ENCODE assay signal across 8 cellular contexts in genomic region chr5:138331449-138332368, GRCh38. TPM values are rescaled to one million over a fixed set of nuclear protein-coding genes. Genes with fewer than 3 reads are reported as not detected.
DNase-seq lines count a peak whose midpoint lies in the region; ATAC-seq and TF ChIP-seq lines count a peak whose summit lies in the region.

Gene CDC25C, minus strand, starts transcription at chr5:138331804. Its CDS starts 624 bp downstream, at chr5:138331180.

- H3K36me3 ChIP-seq in adrenal gland (replicated peaks in 1 of 2) (no peaks in the 10 kb centered on the region), heart left ventricle (no peaks in the 10 kb centered on the region), upper lobe of left lung (no peaks in the 10 kb centered on the region)

- intact Hi-C loops in adrenal gland (cut with DNase I), result no loop called here
- intact Hi-C loops in heart left ventricle (cut with DNase I), result loop anchor here in 2 of 10 donors (5.0 to 10.0 kb wide), 2 partner anchors 119 to 213 kb away; partner anchors contain the start of genes CDC23 (in 1 of the 2) and ETF1 (in 1 of the 2)

- H3K4me1 ChIP-seq in adrenal gland (replicated peaks in 1 of 2) (peaks cover 0 to 13% of the 10 kb centered on the region in 2 donors), heart left ventricle (peaks cover 0 to 16% (median 10%) of the 10 kb centered on the region in 12 donors), upper lobe of left lung (peaks cover 5 to 23% (median 13%) of the 10 kb centered on the region in 4 donors)

- TF ChIP-seq POLR2A in adrenal gland (IDR thresholded peaks at IDR 0.05), result peak in 1 of 2 donors; percentile 4
- peak in 1 of 2 donors; percentile 17 for TF ChIP-seq POLR2A in heart left ventricle (IDR thresholded peaks at IDR 0.05)
- TF ChIP-seq POLR2A in upper lobe of left lung (IDR thresholded peaks at IDR 0.05), result peak in 1 of 4 donors; percentile 10

- ATAC-seq in HG02852 (IDR thresholded peaks at IDR 0.05; ENCODE audit: unreplicated experiment) (peak; percentile 100), heart left ventricle (peak; percentile 100), upper lobe of left lung (ENCODE audit: low FRiP score in 2 of 2) (peak; percentile 100)

- in situ Hi-C loops in GM13976 (cut with MboI; ENCODE audit: low sequenced_read_pairs, unreplicated experiment), result no loop called here

- H3K27ac ChIP-seq in adrenal gland (no peak within 1 kb of the TSS), heart left ventricle (peak within 1 kb of the TSS in 1 of 12 donors; percentile 26), upper lobe of left lung (peak within 1 kb of the TSS in 1 of 4 donors; percentile 52)

- H3K9me3 ChIP-seq in adrenal gland (replicated peaks in 1 of 3) (no peaks in the 10 kb centered on the region), heart left ventricle (no peaks in the 10 kb centered on the region), upper lobe of left lung (no peaks in the 10 kb centered on the region)

- peak within 1 kb of the TSS in 2 of 4 donors; percentile 18 to 50 for H3K4me3 ChIP-seq in adrenal gland
- peak within 1 kb of the TSS; percentile 2 to 63 (median 48) for H3K4me3 ChIP-seq in heart left ventricle
- peak within 1 kb of the TSS; percentile 14 to 60 (median 50) for H3K4me3 ChIP-seq in upper lobe of left lung

- WGBS in adrenal gland, 4 donors, result 0 to 1% (median 0%) methylated on average over 39 to 55 of the region's 55 CpGs
- WGBS in heart left ventricle, 4 donors, result 0 to 1% (median 1%) methylated on average over 40 to 55 of the region's 55 CpGs
- 1% methylated on average over 41 to 54 of the region's 55 CpGs for WGBS in upper lobe of left lung, 2 donors

- no peak for TF ChIP-seq CTCF in GM13976 (IDR thresholded peaks at IDR 0.05; ENCODE audit: borderline replicate concordance, control extremely low read depth, extremely low read depth, insufficient read depth, missing control alignments)
- TF ChIP-seq CTCF in adrenal gland (IDR thresholded peaks at IDR 0.05), result no peak
- TF ChIP-seq CTCF in heart left ventricle (IDR thresholded peaks at IDR 0.05), result peak in 1 of 12 donors; percentile 6
- no peak for TF ChIP-seq CTCF in upper lobe of left lung (IDR thresholded peaks at IDR 0.05)

- TF ChIP-seq EP300 in upper lobe of left lung (IDR thresholded peaks at IDR 0.05), result no peak

- peak; percentile 97 for DNase-seq in GM13976 (ENCODE audit: low spot score)
- peak; percentile 95 for DNase-seq in NCI-H1436 treated with DMSO at 0.1 percent for 48 hours (lab: John Stamatoyannopoulos, UW)
- DNase-seq in T follicular helper cell (ENCODE audit: low read depth), result peak; percentile 96
- DNase-seq in adrenal gland, result peak; percentile 97 to 100 (median 99)
- peak; percentile 97 to 99 (median 98) for DNase-seq in heart left ventricle
- DNase-seq in pons (ENCODE audit: low spot score), result peak; percentile 99
- DNase-seq in upper lobe of left lung, result peak; percentile 98 to 99

- no peaks in the 10 kb centered on the region for H3K27me3 ChIP-seq in adrenal gland
- no peaks in the 10 kb centered on the region for H3K27me3 ChIP-seq in heart left ventricle
- no peaks in the 10 kb centered on the region for H3K27me3 ChIP-seq in upper lobe of left lung

RNA-seq across cellular contexts. Expression of gene CDC25C, which starts in this region (rescaled TPM):
- total RNA-seq in adrenal gland, result under 1 TPM in 4 of 8 donors, not detected in 4; 0.28 to 0.49 (median 0.31) TPM
- polyA plus RNA-seq in adrenal gland, result under 1 TPM; 0.24 to 0.57 (median 0.32) TPM
- total RNA-seq in heart left ventricle, result 1 to 10 TPM in 1 of 9 donors, under 1 TPM in 3, not detected in 5; 0.19 to 2.5 (median 0.58) TPM
- polyA plus RNA-seq in heart left ventricle, result under 1 TPM in 1 of 2 donors, not detected in 1; 0.08 TPM
- under 1 TPM in 4 of 6 donors, not detected in 2; 0.37 to 0.67 (median 0.54) TPM for total RNA-seq in upper lobe of left lung

Comparison
In these comparisons a context has a peak if more than half of its experiments do, and no peak if none do; other contexts are left out.
1. Peak in DNase-seq in adrenal gland; RNA of the gene not detected or under 1 TPM.
2. Peak in DNase-seq, ATAC-seq and H3K4me3 ChIP-seq in upper lobe of left lung; RNA of the gene not detected or under 1 TPM.